23 cellular contexts compared by ENCODE assay signal in the genomic region with DNA sequence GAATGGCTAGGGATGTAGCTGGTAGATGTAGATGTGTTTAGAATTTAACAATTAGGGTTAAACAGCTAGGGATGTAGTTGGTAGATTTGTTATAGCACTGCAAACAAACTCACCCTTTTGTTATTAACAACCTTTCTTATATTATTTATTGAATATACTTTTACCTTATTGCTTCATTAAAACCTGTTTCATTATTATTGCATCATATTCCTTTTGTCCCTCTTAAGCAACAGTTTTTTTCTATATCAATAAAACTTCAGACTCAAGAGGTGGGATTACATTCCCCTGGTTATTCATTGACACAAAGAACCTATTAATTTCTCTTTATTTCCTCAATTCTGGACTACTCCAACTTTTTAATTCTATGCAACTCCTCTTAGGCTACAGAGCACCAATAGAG.
DNase-seq lines count a peak whose midpoint lies in the region; ATAC-seq, FAIRE-seq and TF ChIP-seq lines count a peak whose summit lies in the region.
"Had no signal": no experiment of that assay in that cellular context is flagged by ENCODE, and none has a peak within 500 bp of the region (broad histone marks: within the 10 kb centered on the region; RNA-seq: fewer than 3 reads in every experiment).

No MANE protein-coding gene starts in this region.

- H3K4me2 ChIP-seq in HepG2 (ENCODE audit: low read depth, low read length) (no peak overlapping the region), SU-DHL-6 (ENCODE audit: low read depth, low read length, poor library complexity, severe bottlenecking) (no peak overlapping the region)
- H3K4me2 ChIP-seq: A549; BLaER1 treated with 17β-estradiol and CSF1 and Interleukin-3, amounts not matched to agents 10 nM and 100 nM had no signal

- no peak overlapping the region for H3K4me3 Mint-ChIP-seq in stimulated activated naive B cell treated with anti-CD40 and anti-IgM and Interleukin-4, amounts not matched to agents 10 μg/mL and 1 μg/mL and 100 μg/mL, for 72 hours
- H3K4me3 Mint-ChIP-seq: B cell; CD4-positive, alpha-beta T cell; CD8-positive, alpha-beta T cell had no signal

- H3K4me3 ChIP-seq in HepG2 (replicated peaks in 1 of 3; ENCODE audit: insufficient read depth in 1 of 3, low read depth in 2 of 3, low read length in 3 of 3) (no peak overlapping the region), right lobe of liver (no peak overlapping the region), SU-DHL-6 (ENCODE audit: insufficient read depth, low read length, poor library complexity, severe bottlenecking) (no peak overlapping the region), transverse colon (no peak overlapping the region)
- H3K4me3 ChIP-seq: A549; BLaER1 treated with 17β-estradiol and CSF1 and Interleukin-3, amounts not matched to agents 10 nM and 100 nM had no signal

- H2AFZ ChIP-seq in HepG2 (ENCODE audit: low read length), result no peak overlapping the region
- peak overlapping the region; percentile 19 for H2AFZ ChIP-seq in SU-DHL-6 (ENCODE audit: low read depth, low read length, severe bottlenecking)

- no peaks in the 10 kb centered on the region for H3K27me3 ChIP-seq in HepG2 (ENCODE audit: control insufficient read depth in 1 of 2, insufficient read depth in 2 of 2, low read length in 2 of 2)
- no peaks in the 10 kb centered on the region for H3K27me3 ChIP-seq in right lobe of liver
- no peaks in the 10 kb centered on the region for H3K27me3 ChIP-seq in SU-DHL-6 (ENCODE audit: low read length)
- H3K27me3 ChIP-seq in transverse colon, result no peaks in the 10 kb centered on the region
- H3K27me3 ChIP-seq: BLaER1 treated with 17β-estradiol and CSF1 and Interleukin-3, amounts not matched to agents 10 nM and 100 nM had no signal

- no peaks in the 10 kb centered on the region for H3K36me3 ChIP-seq in HepG2 (replicated peaks in 1 of 2; ENCODE audit: control insufficient read depth in 1 of 2, insufficient read depth in 2 of 2, low read length in 2 of 2)
- no peaks in the 10 kb centered on the region for H3K36me3 ChIP-seq in right lobe of liver
- H3K36me3 ChIP-seq in SU-DHL-6 (ENCODE audit: low read length), result no peaks in the 10 kb centered on the region
- no peaks in the 10 kb centered on the region for H3K36me3 ChIP-seq in transverse colon
- H3K36me3 ChIP-seq: BLaER1 treated with 17β-estradiol and CSF1 and Interleukin-3, amounts not matched to agents 10 nM and 100 nM had no signal

- intact Hi-C loops in HepG2 (cut with micrococcal nuclease; ENCODE audit: unreplicated experiment), result no loop called here
- intact Hi-C loops in right lobe of liver (cut with DNase I), result no loop called here
- intact Hi-C loops in transverse colon (cut with DNase I; ENCODE audit: low total_unique reads), result no loop called here

- H3K9me2 ChIP-seq in SU-DHL-6 (replicated peaks; ENCODE audit: insufficient read depth, low read length), result no peaks in the 10 kb centered on the region

- TF ChIP-seq RAD21 in HepG2 (CRISPR knock-in tag; IDR thresholded peaks at IDR 0.05), result no peak

- TF ChIP-seq EP300 in HepG2 (IDR thresholded peaks at IDR 0.05; ENCODE audit: low read depth in 2 of 2, low read length in 2 of 2), result no peak
- no peak for TF ChIP-seq EP300 in HepG2 (CRISPR knock-in tag; IDR thresholded peaks at IDR 0.05; ENCODE audit: borderline replicate concordance)
- no peak for TF ChIP-seq EP300 in transverse colon (IDR thresholded peaks at IDR 0.05; ENCODE audit: low read depth)

- no peak overlapping the region for H3K9ac ChIP-seq in HepG2 (ENCODE audit: insufficient read depth, low read depth, low read length)
- no peak overlapping the region for H3K9ac ChIP-seq in SU-DHL-6 (ENCODE audit: low read length)
- H3K9ac ChIP-seq: BLaER1 treated with 17β-estradiol and CSF1 and Interleukin-3, amounts not matched to agents 10 nM and 100 nM had no signal

- no TSS peak for BruUV-seq in HepG2 (replicated peaks; lab: Mats Ljungman, UMichigan)

- no peaks in the 10 kb centered on the region for H3K9me3 ChIP-seq in HepG2 (ENCODE audit: low read length)
- H3K9me3 ChIP-seq in right lobe of liver, result no peaks in the 10 kb centered on the region
- no peaks in the 10 kb centered on the region; the same call in 1 of the 2 replicates for H3K9me3 ChIP-seq in SU-DHL-6 (ENCODE audit: insufficient read depth, low read length)
- no peaks in the 10 kb centered on the region for H3K9me3 ChIP-seq in transverse colon
- H3K9me3 ChIP-seq: A549; BLaER1 treated with 17β-estradiol and CSF1 and Interleukin-3, amounts not matched to agents 10 nM and 100 nM; Caco-2 had no signal

- H3F3A ChIP-seq in SU-DHL-6 (ENCODE audit: insufficient read depth), result no peaks in the 10 kb centered on the region

- no peak overlapping the region for H3K27ac Mint-ChIP-seq in stimulated activated naive B cell treated with anti-CD40 and anti-IgM and Interleukin-4, amounts not matched to agents 10 μg/mL and 1 μg/mL and 100 μg/mL, for 72 hours
- H3K27ac Mint-ChIP-seq: B cell; CD4-positive, alpha-beta T cell; CD8-positive, alpha-beta T cell had no signal

- H3K27ac ChIP-seq in HepG2 (ENCODE audit: extremely low read length, insufficient read depth, low read length) (no peak overlapping the region), right lobe of liver (no peak overlapping the region), SU-DHL-6 (ENCODE audit: low read depth, low read length) (no peak overlapping the region), transverse colon (no peak overlapping the region)
- H3K27ac ChIP-seq: 22Rv1; A549; BLaER1 treated with 17β-estradiol and CSF1 and Interleukin-3, amounts not matched to agents 10 nM and 100 nM; C4-2B had no signal

- H3K4me1 ChIP-seq in HepG2 (ENCODE audit: insufficient read depth, low read length) (no peaks in the 10 kb centered on the region), right lobe of liver (no peaks in the 10 kb centered on the region), transverse colon (no peaks in the 10 kb centered on the region)
- H3K4me1 ChIP-seq: A549, Caco-2 had no signal

- CTCF ChIA-PET in HepG2 (lab: Yijun Ruan, JAX; ENCODE audit: low intra/inter-chr PET ratio, low total read pairs), result no interaction called here

- TF ChIP-seq CTCF in HepG2 (CRISPR knock-in tag; IDR thresholded peaks at IDR 0.05), result no peak
- TF ChIP-seq CTCF in right lobe of liver (IDR thresholded peaks at IDR 0.05), result no peak
- TF ChIP-seq CTCF in SU-DHL-6 (IDR thresholded peaks at IDR 0.05; ENCODE audit: insufficient read depth, low read length, poor library complexity, severe bottlenecking), result no peak
- TF ChIP-seq CTCF in transverse colon (IDR thresholded peaks at IDR 0.05), result no peak

- no peaks in the 10 kb centered on the region for H4K20me1 ChIP-seq in HepG2 (ENCODE audit: insufficient read depth, low read length)
- H4K20me1 ChIP-seq in SU-DHL-6 (ENCODE audit: low read depth, low read length), result no peaks in the 10 kb centered on the region
- H4K20me1 ChIP-seq: BLaER1 treated with 17β-estradiol and CSF1 and Interleukin-3, amounts not matched to agents 10 nM and 100 nM had no signal

- no peak for FAIRE-seq in HepG2 (lab: Jason Lieb, UNC)
- FAIRE-seq: A549, D721Med, G401.6, GM12891, GM19239 had no signal

- DNase-seq in DMS53 (lab: John Stamatoyannopoulos, UW) (peak; percentile 33), DMS53 treated with DMSO at 0.1 percent for 48 hours (lab: John Stamatoyannopoulos, UW; ENCODE audit: unreplicated experiment) (no peak), HepG2 (ENCODE audit: low spot score) (no peak), right lobe of liver (no peak), transverse colon (no peak)
- DNase-seq in stimulated activated naive B cell treated with anti-CD40 and anti-IgM and Interleukin-4, amounts not matched to agents 10 μg/mL and 1 μg/mL and 100 μg/mL, for 72 hours, result no peak
- DNase-seq: AML-193; Caco-2; Calu3; CD4-positive, alpha-beta T cell; CD8-positive, alpha-beta T cell; DMS79 treated with DMSO at 0.1 percent for 48 hours; GF-D8 had no signal

- H3K9me3 Mint-ChIP-seq in stimulated activated naive B cell treated with anti-CD40 and anti-IgM and Interleukin-4, amounts not matched to agents 10 μg/mL and 1 μg/mL and 100 μg/mL, for 72 hours, result peaks cover 0 to 3% of the 10 kb centered on the region in 2 donors

- POLR2A ChIA-PET in HepG2 (lab: Yijun Ruan, JAX), result no interaction called here

- TF ChIP-seq POLR2A in HepG2 (IDR thresholded peaks at IDR 0.05; ENCODE audit: insufficient read depth in 1 of 2, low read depth in 2 of 2, low read length in 2 of 2) (no peak), right lobe of liver (IDR thresholded peaks at IDR 0.05) (no peak), transverse colon (IDR thresholded peaks at IDR 0.05) (no peak)

- H3K4me1 Mint-ChIP-seq in stimulated activated naive B cell treated with anti-CD40 and anti-IgM and Interleukin-4, amounts not matched to agents 10 μg/mL and 1 μg/mL and 100 μg/mL, for 72 hours, result no peaks in the 10 kb centered on the region
- H3K4me1 Mint-ChIP-seq: B cell had no signal

- ATAC-seq in HepG2 (no peak), right lobe of liver (no peak)
- no peak for ATAC-seq in stimulated activated naive B cell treated with anti-CD40 and anti-IgM and Interleukin-4, amounts not matched to agents 10 μg/mL and 1 μg/mL and 100 μg/mL, for 72 hours (replicated peaks)
- ATAC-seq: A549; CD8-positive, alpha-beta T cell had no signal

- H3K27me3 Mint-ChIP-seq in stimulated activated naive B cell treated with anti-CD40 and anti-IgM and Interleukin-4, amounts not matched to agents 10 μg/mL and 1 μg/mL and 100 μg/mL, for 72 hours, result no peaks in the 10 kb centered on the region
- H3K27me3 Mint-ChIP-seq: B cell; CD4-positive, alpha-beta T cell had no signal

- in situ Hi-C loops in HepG2 (cut with HindIII; ENCODE audit: extremely low pct_ligation_motif_present, low pct_unique_long_range_greater_than_20kb), result no loop called here
- in situ Hi-C loops in transverse colon (cut with MboI; ENCODE audit: low pct_ligation_motif_present in 1 of 4, low pct_unique_long_range_greater_than_20kb in 1 of 4, low sequenced_read_pairs in 3 of 4), result no loop called here

- H3K79me2 ChIP-seq in HepG2 (ENCODE audit: insufficient read depth, low read length), result no peaks in the 10 kb centered on the region
- H3K79me2 ChIP-seq in SU-DHL-6 (ENCODE audit: insufficient read depth, low read length), result no peaks in the 10 kb centered on the region

- H3K36me3 Mint-ChIP-seq in stimulated activated naive B cell treated with anti-CD40 and anti-IgM and Interleukin-4, amounts not matched to agents 10 μg/mL and 1 μg/mL and 100 μg/mL, for 72 hours, result no peaks in the 10 kb centered on the region
- H3K36me3 Mint-ChIP-seq: CD8-positive, alpha-beta T cell had no signal

TF ChIP-seq in HepG2, 621 proteins besides CTCF, POLR2A, EP300 and RAD21 (continues in another document):
- TF ChIP-seq, protein P1, sequence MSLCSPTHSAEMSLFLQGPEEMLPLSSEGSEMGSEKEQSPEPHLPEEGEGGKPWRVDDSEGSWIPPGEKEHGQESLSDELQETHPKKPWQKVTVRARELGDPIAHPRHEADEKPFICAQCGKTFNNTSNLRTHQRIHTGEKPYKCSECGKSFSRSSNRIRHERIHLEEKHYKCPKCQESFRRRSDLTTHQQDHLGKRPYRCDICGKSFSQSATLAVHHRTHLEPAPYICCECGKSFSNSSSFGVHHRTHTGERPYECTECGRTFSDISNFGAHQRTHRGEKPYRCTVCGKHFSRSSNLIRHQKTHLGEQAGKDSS (CRISPR knock-in tag; IDR thresholded peaks at IDR 0.05; ENCODE audit: borderline replicate concordance, low read depth), result no peak
- TF ChIP-seq ATF7 (IDR thresholded peaks at IDR 0.05), result peak; percentile 55
- no peak for TF ChIP-seq ATF7 (CRISPR knock-in tag; IDR thresholded peaks at IDR 0.05)
- TF ChIP-seq CEBPB (IDR thresholded peaks at IDR 0.05; ENCODE audit: borderline replicate concordance, low read depth, low read length), result peak; percentile 79; the same call in 1 of the 2 replicates
